In the genomic region with DNA sequence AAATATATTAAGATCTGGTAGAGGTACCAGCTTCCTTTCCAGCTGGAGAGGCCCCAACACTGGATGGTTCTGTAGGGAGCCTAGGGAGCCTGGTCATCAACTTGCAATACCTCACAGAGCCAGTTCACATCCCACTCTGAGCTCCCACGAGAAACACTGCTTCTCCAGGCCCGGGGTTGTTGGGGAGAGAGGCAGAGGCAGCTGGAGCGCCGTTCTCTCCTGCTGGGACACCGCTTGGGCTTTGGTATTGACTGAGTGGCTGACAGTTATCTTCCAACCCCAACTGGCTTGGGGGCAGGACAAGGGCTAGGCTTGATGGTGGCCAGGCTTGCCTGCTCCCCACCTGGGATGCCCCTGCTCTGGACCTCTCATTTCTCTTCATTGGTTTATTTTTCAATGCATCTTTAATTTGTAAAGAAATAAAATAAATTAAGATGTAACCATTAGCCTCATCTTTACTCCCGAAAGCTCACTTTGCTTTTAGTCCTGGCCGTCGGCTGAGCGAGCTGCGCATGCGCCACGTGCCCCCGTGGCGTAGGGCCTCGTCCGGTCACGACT, we compare ENCODE assay signal across 1 cellular context.
TF ChIP-seq lines count a peak whose summit lies in the region.

No MANE protein-coding gene starts in this region.

TF ChIP-seq in K562, 482 proteins besides CTCF, POLR2A, EP300 and RAD21 (continues in another document):
- TF ChIP-seq, protein P1, sequence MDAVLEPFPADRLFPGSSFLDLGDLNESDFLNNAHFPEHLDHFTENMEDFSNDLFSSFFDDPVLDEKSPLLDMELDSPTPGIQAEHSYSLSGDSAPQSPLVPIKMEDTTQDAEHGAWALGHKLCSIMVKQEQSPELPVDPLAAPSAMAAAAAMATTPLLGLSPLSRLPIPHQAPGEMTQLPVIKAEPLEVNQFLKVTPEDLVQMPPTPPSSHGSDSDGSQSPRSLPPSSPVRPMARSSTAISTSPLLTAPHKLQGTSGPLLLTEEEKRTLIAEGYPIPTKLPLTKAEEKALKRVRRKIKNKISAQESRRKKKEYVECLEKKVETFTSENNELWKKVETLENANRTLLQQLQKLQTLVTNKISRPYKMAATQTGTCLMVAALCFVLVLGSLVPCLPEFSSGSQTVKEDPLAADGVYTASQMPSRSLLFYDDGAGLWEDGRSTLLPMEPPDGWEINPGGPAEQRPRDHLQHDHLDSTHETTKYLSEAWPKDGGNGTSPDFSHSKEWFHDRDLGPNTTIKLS (IDR thresholded peaks at IDR 0.05; ENCODE audit: borderline replicate concordance, low read depth) = no peak
- TF ChIP-seq ZNF696 (CRISPR knock-in tag; conservative IDR thresholded peaks at IDR 0.05) (0 out of 2 replicates have a peak, but pooled peaks have one; percentile 66), DNMT1 (IDR thresholded peaks at IDR 0.05) (0 out of 2 replicates have a peak, but pooled peaks have one; percentile 49), ARID1B (IDR thresholded peaks at IDR 0.05) (no peak), TOE1 (IDR thresholded peaks at IDR 0.05; ENCODE audit: borderline replicate concordance) (0 out of 2 replicates have a peak, but pooled peaks have one; percentile 15), TOE1 (CRISPR knock-in tag; IDR thresholded peaks at IDR 0.05; ENCODE audit: borderline replicate concordance, low read depth) (no peak), SPI1 (IDR thresholded peaks at IDR 0.05; ENCODE audit: borderline replicate concordance, low read depth, low read length) (no peak), FIP1L1 (IDR thresholded peaks at IDR 0.05; ENCODE audit: low read depth, low read length, poor library complexity, severe bottlenecking) (no peak), ZNF146 (CRISPR knock-in tag; IDR thresholded peaks at IDR 0.05; ENCODE audit: unreplicated experiment) (no peak), POLR2H (tag; IDR thresholded peaks at IDR 0.05; ENCODE audit: low read depth) (no peak), SMARCA4 (IDR thresholded peaks at IDR 0.05) (0 out of 2 replicates have a peak, but pooled peaks have one; percentile 13), TEAD2 (tag; IDR thresholded peaks at IDR 0.05) (no peak), CBX2 (IDR thresholded peaks at IDR 0.05; ENCODE audit: insufficient read depth, low read length, poor library complexity, severe bottlenecking) (no peak), MECOM (CRISPR knock-in tag; IDR thresholded peaks at IDR 0.05) (no peak), ZZZ3 (IDR thresholded peaks at IDR 0.05) (no peak), BHLHE40 (IDR thresholded peaks at IDR 0.05; ENCODE audit: low read length) (peak; percentile 42; the same call in 1 of the 2 replicates), ZNF232 (CRISPR knock-in tag; IDR thresholded peaks at IDR 0.05) (no peak), RFX7 (CRISPR knock-in tag; IDR thresholded peaks at IDR 0.05) (0 out of 2 replicates have a peak, but pooled peaks have one; percentile 35), NFIX (CRISPR knock-in tag; IDR thresholded peaks at IDR 0.05; ENCODE audit: low read depth) (no peak), ZNF707 (CRISPR knock-in tag; conservative IDR thresholded peaks at IDR 0.05) (no peak), SMARCE1 (IDR thresholded peaks at IDR 0.05) (no peak), ERF (CRISPR knock-in tag; IDR thresholded peaks at IDR 0.05) (no peak), PURB (CRISPR knock-in tag; IDR thresholded peaks at IDR 0.05; ENCODE audit: low read depth) (no peak), ZNF212 (CRISPR knock-in tag; IDR thresholded peaks at IDR 0.05) (no peak), EGR1 (conservative IDR thresholded peaks at IDR 0.05) (no peak), U2AF2 (optimal IDR thresholded peaks at IDR 0.05; ENCODE audit: low read depth, low read length) (no peak), NFRKB (IDR thresholded peaks at IDR 0.05; ENCODE audit: low read depth) (no peak), YBX1 (IDR thresholded peaks at IDR 0.05) (no peak), MEIS2 (IDR thresholded peaks at IDR 0.05; ENCODE audit: partially characterized antibody) (peak; percentile 88), HMG20B (CRISPR knock-in tag; IDR thresholded peaks at IDR 0.05) (no peak), TAL1 (IDR thresholded peaks at IDR 0.05) (no peak), PTBP1 (IDR thresholded peaks at IDR 0.05; ENCODE audit: low read depth, low read length) (0 out of 2 replicates have a peak, but pooled peaks have one; percentile 3), HNRNPH1 (optimal IDR thresholded peaks at IDR 0.05; ENCODE audit: low read depth, low read length) (no peak), RBBP5 (IDR thresholded peaks at IDR 0.05; ENCODE audit: borderline replicate concordance, insufficient read depth, low read length, poor library complexity, severe bottlenecking) (no peak), ZC3H11A (IDR thresholded peaks at IDR 0.05; ENCODE audit: low read depth, low read length) (0 out of 2 replicates have a peak, but pooled peaks have one; percentile 19), FOXK1 (CRISPR knock-in tag; IDR thresholded peaks at IDR 0.05; ENCODE audit: borderline replicate concordance) (peak; percentile 26; the same call in 1 of the 2 replicates), CHD1 (IDR thresholded peaks at IDR 0.05; ENCODE audit: low read length) (no peak), BCL6 (CRISPR knock-in tag; IDR thresholded peaks at IDR 0.05) (0 out of 2 replicates have a peak, but pooled peaks have one; percentile 22), ZNF134 (CRISPR knock-in tag; conservative IDR thresholded peaks at IDR 0.05) (no peak), SP2 (IDR thresholded peaks at IDR 0.05; ENCODE audit: extremely low read depth, low read depth, low read length, poor library complexity, severe bottlenecking) (no peak), EZH2 (IDR thresholded peaks at IDR 0.05; ENCODE audit: borderline replicate concordance, low read depth, low read length) (no peak), MBD2 (IDR thresholded peaks at IDR 0.05; ENCODE audit: borderline replicate concordance, low read depth) (no peak), GABPB2 (CRISPR knock-in tag; conservative IDR thresholded peaks at IDR 0.05) (0 out of 2 replicates have a peak, but pooled peaks have one; percentile 41), DPF2 (IDR thresholded peaks at IDR 0.05) (0 out of 2 replicates have a peak, but pooled peaks have one; percentile 37), KLF10 (CRISPR knock-in tag; IDR thresholded peaks at IDR 0.05) (no peak), ESRRB (CRISPR knock-in tag; IDR thresholded peaks at IDR 0.05; ENCODE audit: borderline replicate concordance) (no peak), BRCA1 (IDR thresholded peaks at IDR 0.05) (no peak), BRCA1 (CRISPR knock-in tag; IDR thresholded peaks at IDR 0.05) (no peak), ZSCAN29 (IDR thresholded peaks at IDR 0.05) (no peak)
- TF ChIP-seq, protein P2, sequence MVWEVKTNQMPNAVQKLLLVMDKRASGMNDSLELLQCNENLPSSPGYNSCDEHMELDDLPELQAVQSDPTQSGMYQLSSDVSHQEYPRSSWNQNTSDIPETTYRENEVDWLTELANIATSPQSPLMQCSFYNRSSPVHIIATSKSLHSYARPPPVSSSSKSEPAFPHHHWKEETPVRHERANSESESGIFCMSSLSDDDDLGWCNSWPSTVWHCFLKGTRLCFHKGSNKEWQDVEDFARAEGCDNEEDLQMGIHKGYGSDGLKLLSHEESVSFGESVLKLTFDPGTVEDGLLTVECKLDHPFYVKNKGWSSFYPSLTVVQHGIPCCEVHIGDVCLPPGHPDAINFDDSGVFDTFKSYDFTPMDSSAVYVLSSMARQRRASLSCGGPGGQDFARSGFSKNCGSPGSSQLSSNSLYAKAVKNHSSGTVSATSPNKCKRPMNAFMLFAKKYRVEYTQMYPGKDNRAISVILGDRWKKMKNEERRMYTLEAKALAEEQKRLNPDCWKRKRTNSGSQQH (CRISPR knock-in tag; IDR thresholded peaks at IDR 0.05) = no peak
- TF ChIP-seq, protein P3, sequence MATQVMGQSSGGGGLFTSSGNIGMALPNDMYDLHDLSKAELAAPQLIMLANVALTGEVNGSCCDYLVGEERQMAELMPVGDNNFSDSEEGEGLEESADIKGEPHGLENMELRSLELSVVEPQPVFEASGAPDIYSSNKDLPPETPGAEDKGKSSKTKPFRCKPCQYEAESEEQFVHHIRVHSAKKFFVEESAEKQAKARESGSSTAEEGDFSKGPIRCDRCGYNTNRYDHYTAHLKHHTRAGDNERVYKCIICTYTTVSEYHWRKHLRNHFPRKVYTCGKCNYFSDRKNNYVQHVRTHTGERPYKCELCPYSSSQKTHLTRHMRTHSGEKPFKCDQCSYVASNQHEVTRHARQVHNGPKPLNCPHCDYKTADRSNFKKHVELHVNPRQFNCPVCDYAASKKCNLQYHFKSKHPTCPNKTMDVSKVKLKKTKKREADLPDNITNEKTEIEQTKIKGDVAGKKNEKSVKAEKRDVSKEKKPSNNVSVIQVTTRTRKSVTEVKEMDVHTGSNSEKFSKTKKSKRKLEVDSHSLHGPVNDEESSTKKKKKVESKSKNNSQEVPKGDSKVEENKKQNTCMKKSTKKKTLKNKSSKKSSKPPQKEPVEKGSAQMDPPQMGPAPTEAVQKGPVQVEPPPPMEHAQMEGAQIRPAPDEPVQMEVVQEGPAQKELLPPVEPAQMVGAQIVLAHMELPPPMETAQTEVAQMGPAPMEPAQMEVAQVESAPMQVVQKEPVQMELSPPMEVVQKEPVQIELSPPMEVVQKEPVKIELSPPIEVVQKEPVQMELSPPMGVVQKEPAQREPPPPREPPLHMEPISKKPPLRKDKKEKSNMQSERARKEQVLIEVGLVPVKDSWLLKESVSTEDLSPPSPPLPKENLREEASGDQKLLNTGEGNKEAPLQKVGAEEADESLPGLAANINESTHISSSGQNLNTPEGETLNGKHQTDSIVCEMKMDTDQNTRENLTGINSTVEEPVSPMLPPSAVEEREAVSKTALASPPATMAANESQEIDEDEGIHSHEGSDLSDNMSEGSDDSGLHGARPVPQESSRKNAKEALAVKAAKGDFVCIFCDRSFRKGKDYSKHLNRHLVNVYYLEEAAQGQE (CRISPR knock-in tag; IDR thresholded peaks at IDR 0.05; ENCODE audit: low read depth) = no peak
- TF ChIP-seq, protein P4, sequence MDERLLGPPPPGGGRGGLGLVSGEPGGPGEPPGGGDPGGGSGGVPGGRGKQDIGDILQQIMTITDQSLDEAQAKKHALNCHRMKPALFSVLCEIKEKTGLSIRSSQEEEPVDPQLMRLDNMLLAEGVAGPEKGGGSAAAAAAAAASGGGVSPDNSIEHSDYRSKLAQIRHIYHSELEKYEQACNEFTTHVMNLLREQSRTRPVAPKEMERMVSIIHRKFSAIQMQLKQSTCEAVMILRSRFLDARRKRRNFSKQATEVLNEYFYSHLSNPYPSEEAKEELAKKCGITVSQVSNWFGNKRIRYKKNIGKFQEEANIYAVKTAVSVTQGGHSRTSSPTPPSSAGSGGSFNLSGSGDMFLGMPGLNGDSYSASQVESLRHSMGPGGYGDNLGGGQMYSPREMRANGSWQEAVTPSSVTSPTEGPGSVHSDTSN (CRISPR knock-in tag; IDR thresholded peaks at IDR 0.05; ENCODE audit: low read depth) = no peak
- TF ChIP-seq, protein P4 (tag; conservative IDR thresholded peaks at IDR 0.05; ENCODE audit: low read depth) = no peak
- TF ChIP-seq, protein P5, sequence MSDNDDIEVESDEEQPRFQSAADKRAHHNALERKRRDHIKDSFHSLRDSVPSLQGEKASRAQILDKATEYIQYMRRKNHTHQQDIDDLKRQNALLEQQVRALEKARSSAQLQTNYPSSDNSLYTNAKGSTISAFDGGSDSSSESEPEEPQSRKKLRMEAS (CRISPR knock-in tag; IDR thresholded peaks at IDR 0.05) = no peak
- TF ChIP-seq, protein P6, sequence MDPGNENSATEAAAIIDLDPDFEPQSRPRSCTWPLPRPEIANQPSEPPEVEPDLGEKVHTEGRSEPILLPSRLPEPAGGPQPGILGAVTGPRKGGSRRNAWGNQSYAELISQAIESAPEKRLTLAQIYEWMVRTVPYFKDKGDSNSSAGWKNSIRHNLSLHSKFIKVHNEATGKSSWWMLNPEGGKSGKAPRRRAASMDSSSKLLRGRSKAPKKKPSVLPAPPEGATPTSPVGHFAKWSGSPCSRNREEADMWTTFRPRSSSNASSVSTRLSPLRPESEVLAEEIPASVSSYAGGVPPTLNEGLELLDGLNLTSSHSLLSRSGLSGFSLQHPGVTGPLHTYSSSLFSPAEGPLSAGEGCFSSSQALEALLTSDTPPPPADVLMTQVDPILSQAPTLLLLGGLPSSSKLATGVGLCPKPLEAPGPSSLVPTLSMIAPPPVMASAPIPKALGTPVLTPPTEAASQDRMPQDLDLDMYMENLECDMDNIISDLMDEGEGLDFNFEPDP (CRISPR knock-in tag; IDR thresholded peaks at IDR 0.05) = no peak
- TF ChIP-seq, protein P7, sequence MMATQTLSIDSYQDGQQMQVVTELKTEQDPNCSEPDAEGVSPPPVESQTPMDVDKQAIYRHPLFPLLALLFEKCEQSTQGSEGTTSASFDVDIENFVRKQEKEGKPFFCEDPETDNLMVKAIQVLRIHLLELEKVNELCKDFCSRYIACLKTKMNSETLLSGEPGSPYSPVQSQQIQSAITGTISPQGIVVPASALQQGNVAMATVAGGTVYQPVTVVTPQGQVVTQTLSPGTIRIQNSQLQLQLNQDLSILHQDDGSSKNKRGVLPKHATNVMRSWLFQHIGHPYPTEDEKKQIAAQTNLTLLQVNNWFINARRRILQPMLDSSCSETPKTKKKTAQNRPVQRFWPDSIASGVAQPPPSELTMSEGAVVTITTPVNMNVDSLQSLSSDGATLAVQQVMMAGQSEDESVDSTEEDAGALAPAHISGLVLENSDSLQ (IDR thresholded peaks at IDR 0.05) = peak; percentile 73
- TF ChIP-seq, protein P8, sequence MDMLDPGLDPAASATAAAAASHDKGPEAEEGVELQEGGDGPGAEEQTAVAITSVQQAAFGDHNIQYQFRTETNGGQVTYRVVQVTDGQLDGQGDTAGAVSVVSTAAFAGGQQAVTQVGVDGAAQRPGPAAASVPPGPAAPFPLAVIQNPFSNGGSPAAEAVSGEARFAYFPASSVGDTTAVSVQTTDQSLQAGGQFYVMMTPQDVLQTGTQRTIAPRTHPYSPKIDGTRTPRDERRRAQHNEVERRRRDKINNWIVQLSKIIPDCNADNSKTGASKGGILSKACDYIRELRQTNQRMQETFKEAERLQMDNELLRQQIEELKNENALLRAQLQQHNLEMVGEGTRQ (CRISPR knock-in tag; IDR thresholded peaks at IDR 0.05) = peak; percentile 32; the same call in 1 of the 2 replicates
- TF ChIP-seq, protein P9, sequence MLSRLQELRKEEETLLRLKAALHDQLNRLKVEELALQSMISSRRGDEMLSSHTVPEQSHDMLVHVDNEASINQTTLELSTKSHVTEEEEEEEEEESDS (CRISPR knock-in tag; IDR thresholded peaks at IDR 0.05) = no peak
